22 cellular contexts compared by ENCODE assay signal in genomic region chr21:28960245-28960644, GRCh38.
"Had no signal": no experiment of that assay in that cellular context is flagged by ENCODE, and none has a peak within 500 bp of the region (broad histone marks: within the 10 kb centered on the region; RNA-seq: fewer than 3 reads in every experiment).

No MANE protein-coding gene starts in this region.

- H3K9ac ChIP-seq: neural progenitor cell had no signal

- H2AFZ ChIP-seq: neural progenitor cell had no signal

- H3K27ac Mint-ChIP-seq: activated CD4-positive, alpha-beta T cell treated with anti-CD3 and anti-CD28 coated beads for 36 hours; activated naive CD4-positive, alpha-beta T cell treated with anti-CD3 and anti-CD28 coated beads, Interleukin-2, amount 10 ng/mL, durations not matched to agents 7 days and 5 days; neural progenitor cell; T-helper 2 cell treated with Interferon-gamma antibody and Interleukin-4, amounts not matched to agents 5 μg/mL and 100 μg/mL, for 36 hours had no signal

- H3K4me2 ChIP-seq: neural progenitor cell had no signal

- H3K4me3 ChIP-seq: breast epithelium, neural progenitor cell, right atrium auricular region, testis, transverse colon had no signal

- DNase-seq: activated CD4-positive, alpha-beta T cell treated with anti-CD3 and anti-CD28 coated beads for 36 hours; activated CD4-positive, alpha-beta T cell treated with anti-CD3 and anti-CD28 coated beads, Interleukin-2, amount 50 U/mL, for 4 hours; activated CD4-positive, CD25-positive, alpha-beta regulatory T cell; activated CD8-positive, alpha-beta memory T cell treated with anti-CD3 and anti-CD28 coated beads, Interleukin-2, amount 50 U/mL, for 48 hours; activated effector memory CD4-positive, alpha-beta T cell treated with anti-CD3 and anti-CD28 coated beads, Interleukin-2, amount 50 U/mL, for 16 hours; activated naive CD4-positive, alpha-beta T cell treated with anti-CD3 and anti-CD28 coated beads, Interleukin-2, amount 10 ng/mL, durations not matched to agents 7 days and 5 days; amniotic stem cell; central memory CD4-positive, alpha-beta T cell; head of caudate nucleus; hypothalamus; natural killer cell; occipital lobe; stimulated activated CD4-positive, alpha-beta T cell treated with anti-CD3 and anti-CD28 coated beads, Interleukin-15, amount 100 ng/mL, for 24 hours; stimulated activated CD4-positive, alpha-beta T cell treated with anti-CD3 and anti-CD28 coated beads, Interleukin-2, amount 100 ng/mL, for 24 hours; stimulated activated naive CD8-positive, alpha-beta T cell treated with anti-CD3 and anti-CD28 coated beads, Interleukin-15, Interleukin-2, amounts not matched to agents 100 U/mL and 50 U/mL, for 24 hours; testis; transverse colon had no signal

- H3K36me3 ChIP-seq: breast epithelium, neural progenitor cell had no signal

- H3K4me1 ChIP-seq: breast epithelium, neural progenitor cell, right atrium auricular region, testis, transverse colon had no signal

- H3K27me3 ChIP-seq: breast epithelium, neural progenitor cell, right atrium auricular region, testis, transverse colon had no signal

- H3K27me3 Mint-ChIP-seq: activated CD4-positive, alpha-beta T cell treated with anti-CD3 and anti-CD28 coated beads for 36 hours; activated naive CD4-positive, alpha-beta T cell treated with anti-CD3 and anti-CD28 coated beads, Interleukin-2, amount 10 ng/mL, durations not matched to agents 7 days and 5 days had no signal

- H3K36me3 Mint-ChIP-seq: natural killer cell had no signal

- H3K4me3 Mint-ChIP-seq: activated CD4-positive, alpha-beta T cell treated with anti-CD3 and anti-CD28 coated beads for 36 hours; activated naive CD4-positive, alpha-beta T cell treated with anti-CD3 and anti-CD28 coated beads, Interleukin-2, amount 10 ng/mL, durations not matched to agents 7 days and 5 days; natural killer cell; neural progenitor cell; T-helper 2 cell treated with Interferon-gamma antibody and Interleukin-4, amounts not matched to agents 5 μg/mL and 100 μg/mL, for 36 hours had no signal

- H3K27ac ChIP-seq: breast epithelium, neural progenitor cell, right atrium auricular region, testis, transverse colon had no signal

- H3K9me3 Mint-ChIP-seq: activated naive CD4-positive, alpha-beta T cell treated with anti-CD3 and anti-CD28 coated beads, Interleukin-2, amount 10 ng/mL, durations not matched to agents 7 days and 5 days; natural killer cell; neural progenitor cell; T-helper 2 cell treated with Interferon-gamma antibody and Interleukin-4, amounts not matched to agents 5 μg/mL and 100 μg/mL, for 36 hours had no signal

- H3K9me3 ChIP-seq: breast epithelium, right atrium auricular region, testis, transverse colon had no signal

- H3K4me1 Mint-ChIP-seq: neural progenitor cell had no signal

- ATAC-seq: activated CD4-positive, alpha-beta T cell treated with anti-CD3 and anti-CD28 coated beads for 36 hours; natural killer cell; stimulated activated naive CD8-positive, alpha-beta T cell treated with anti-CD3 and anti-CD28 coated beads, Interleukin-15, Interleukin-2, amounts not matched to agents 100 U/mL and 50 U/mL, for 24 hours had no signal

- FAIRE-seq: endothelial cell of umbilical vein had no signal
